ENCODE assay signal across 8 cellular contexts in the genomic region with DNA sequence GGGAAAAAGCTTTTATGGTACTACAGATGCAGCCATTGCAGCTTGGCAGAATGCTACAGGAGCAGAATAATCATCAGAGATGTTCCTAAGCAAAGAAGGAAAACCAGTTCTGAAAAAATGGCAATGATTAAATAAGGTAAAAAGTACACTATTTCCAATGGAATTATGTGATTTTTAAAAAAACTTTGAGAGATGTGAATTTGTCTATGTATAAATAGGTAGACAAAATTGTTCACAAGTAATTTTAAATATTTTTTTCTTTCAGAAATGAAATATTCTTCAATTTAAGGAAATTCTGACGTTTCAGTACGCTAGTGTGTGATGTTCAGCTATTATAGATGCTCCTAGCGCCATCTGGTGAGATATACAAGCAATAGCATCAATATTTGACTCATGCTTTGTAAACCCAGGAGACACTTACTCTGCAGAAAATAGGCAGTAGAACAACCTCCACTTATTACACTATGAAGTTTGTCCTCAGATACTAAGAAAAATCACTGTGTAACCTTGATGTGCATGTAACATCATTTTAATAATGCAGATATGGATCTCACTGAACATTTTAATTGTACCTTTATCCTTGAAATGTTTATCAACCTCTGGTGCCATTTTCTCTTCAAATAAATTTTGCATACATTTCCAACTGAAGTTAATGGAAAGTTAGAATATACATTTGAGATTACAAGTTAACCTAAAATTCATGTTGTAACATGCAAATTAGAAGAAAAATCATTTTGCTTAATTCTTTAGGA.
DNase-seq lines count a peak whose midpoint lies in the region; ATAC-seq and TF ChIP-seq lines count a peak whose summit lies in the region.

No MANE protein-coding gene starts in this region.

- no peak for TF ChIP-seq POLR2A in gastrocnemius medialis (IDR thresholded peaks at IDR 0.05)

- no peaks in the 10 kb centered on the region for H3K36me3 Mint-ChIP-seq in CD8-positive, alpha-beta T cell
- H3K36me3 Mint-ChIP-seq in activated T-helper 17 cell treated with anti-CD3 and anti-CD28 coated beads, Interleukin-2, amount 50 U/mL, for 72 hours (ENCODE audit: low read depth) = no peaks in the 10 kb centered on the region

- POLR2A ChIA-PET in CD8-positive, alpha-beta T cell (lab: Charles Lee) = interaction anchor here (0.7 kb wide), 1 partner anchor 176 kb away, joined by 3 read pairs; no protein-coding TSS in a partner anchor

- peak; percentile 85 for ATAC-seq in CD8-positive, alpha-beta T cell
- ATAC-seq in GM18909 (IDR thresholded peaks at IDR 0.05; ENCODE audit: poor library complexity, unreplicated experiment) (peak; percentile 86), HG03095 (IDR thresholded peaks at IDR 0.05; ENCODE audit: unreplicated experiment) (peak; percentile 83), left cardiac atrium (peak; percentile 78 to 88), gastrocnemius medialis (peak; percentile 64 to 68)
- peak; percentile 42 for ATAC-seq in activated T-helper 17 cell treated with anti-CD3 and anti-CD28 coated beads, Interleukin-2, amount 50 U/mL, for 72 hours (replicated peaks)

- H3K9me3 ChIP-seq in CD8-positive, alpha-beta T cell (ENCODE audit: low read length) = no peaks in the 10 kb centered on the region
- H3K9me3 ChIP-seq in gastrocnemius medialis (no peaks in the 10 kb centered on the region), MG63 (no peaks in the 10 kb centered on the region)

- intact Hi-C loops in CD8-positive, alpha-beta T cell (cut with DNase I, micrococcal nuclease) = loop anchor here (1.0 to 10.0 kb wide), 7 partner anchors 106 to 563 kb away; a partner anchor contains a TSS
- intact Hi-C loops in left cardiac atrium (cut with DNase I) (loop anchor here (1.0 to 5.0 kb wide), 2 partner anchors 180 to 181 kb away; no protein-coding TSS in a partner anchor), gastrocnemius medialis (cut with DNase I; ENCODE audit: low total_unique reads) (loop anchor here (1.0 to 5.0 kb wide), 2 partner anchors 180 to 420 kb away; no protein-coding TSS in a partner anchor)

- H3K27ac ChIP-seq in CD8-positive, alpha-beta T cell (ENCODE audit: low read depth, low read length) = no peak overlapping the region
- H3K27ac ChIP-seq in gastrocnemius medialis = no peak overlapping the region

- H3K4me3 ChIP-seq in CD8-positive, alpha-beta T cell (ENCODE audit: low read depth, low read length) = no peak overlapping the region
- H3K4me3 ChIP-seq in gastrocnemius medialis = no peak overlapping the region
- H3K4me3 ChIP-seq in MG63 = no peak overlapping the region

- no peak overlapping the region for H3K4me3 Mint-ChIP-seq in CD8-positive, alpha-beta T cell
- H3K4me3 Mint-ChIP-seq in activated T-helper 17 cell treated with anti-CD3 and anti-CD28 coated beads, Interleukin-2, amount 50 U/mL, for 72 hours = no peak overlapping the region

- no peaks in the 10 kb centered on the region for H3K27me3 ChIP-seq in CD8-positive, alpha-beta T cell (ENCODE audit: insufficient read depth, low read length)
- H3K27me3 ChIP-seq in gastrocnemius medialis (no peaks in the 10 kb centered on the region), MG63 (no peaks in the 10 kb centered on the region)

- H3K27me3 Mint-ChIP-seq in CD8-positive, alpha-beta T cell (ENCODE audit: low read depth) = no peaks in the 10 kb centered on the region
- H3K27me3 Mint-ChIP-seq in activated T-helper 17 cell treated with anti-CD3 and anti-CD28 coated beads, Interleukin-2, amount 50 U/mL, for 72 hours = no peaks in the 10 kb centered on the region

- CTCF ChIA-PET in CD8-positive, alpha-beta T cell (lab: Charles Lee) = interaction anchor here (0.6 to 3.8 kb wide), 17 partner anchors 10 to 196 kb away, joined by 3 to 79 read pairs (median 3); a partner anchor contains a TSS

- TF ChIP-seq CTCF in CD8-positive, alpha-beta T cell (IDR thresholded peaks at IDR 0.05) = peak; percentile 85
- peak; percentile 32 to 73 (median 68) for TF ChIP-seq CTCF in gastrocnemius medialis (IDR thresholded peaks at IDR 0.05 in 4 of 5, conservative IDR thresholded peaks at IDR 0.05 in 1 of 5)

- H3K36me3 ChIP-seq in CD8-positive, alpha-beta T cell (ENCODE audit: insufficient read depth, low read length) = no peaks in the 10 kb centered on the region
- no peaks in the 10 kb centered on the region for H3K36me3 ChIP-seq in gastrocnemius medialis
- no peaks in the 10 kb centered on the region for H3K36me3 ChIP-seq in MG63

- no peak for DNase-seq in CD8-positive, alpha-beta T cell
- DNase-seq in NCI-H2107 (lab: John Stamatoyannopoulos, UW) = peak; percentile 34
- DNase-seq in left cardiac atrium = no peak
- no peak for DNase-seq in gastrocnemius medialis
- DNase-seq in MG63 = no peak

- H3K27ac Mint-ChIP-seq in CD8-positive, alpha-beta T cell = no peak overlapping the region
- no peak overlapping the region for H3K27ac Mint-ChIP-seq in activated T-helper 17 cell treated with anti-CD3 and anti-CD28 coated beads, Interleukin-2, amount 50 U/mL, for 72 hours

- no peaks in the 10 kb centered on the region for H3K4me1 ChIP-seq in CD8-positive, alpha-beta T cell (ENCODE audit: insufficient read depth, low read length)
- no peaks in the 10 kb centered on the region for H3K4me1 ChIP-seq in gastrocnemius medialis

- in situ Hi-C loops in gastrocnemius medialis (cut with MboI; ENCODE audit: low sequenced_read_pairs in 4 of 4) = loop anchor here (5.0 kb wide), 1 partner anchor 180 kb away; no protein-coding TSS in a partner anchor

- H3K4me1 Mint-ChIP-seq in CD8-positive, alpha-beta T cell (ENCODE audit: low read depth) = peaks cover 7% of the 10 kb centered on the region
- H3K4me1 Mint-ChIP-seq in activated T-helper 17 cell treated with anti-CD3 and anti-CD28 coated beads, Interleukin-2, amount 50 U/mL, for 72 hours = peaks cover 5% of the 10 kb centered on the region

- H3K9me3 Mint-ChIP-seq in CD8-positive, alpha-beta T cell = no peaks in the 10 kb centered on the region
- H3K9me3 Mint-ChIP-seq in activated T-helper 17 cell treated with anti-CD3 and anti-CD28 coated beads, Interleukin-2, amount 50 U/mL, for 72 hours = no peaks in the 10 kb centered on the region
